Comparison of ENCODE assay signal across 15 cellular contexts in the genomic region with DNA sequence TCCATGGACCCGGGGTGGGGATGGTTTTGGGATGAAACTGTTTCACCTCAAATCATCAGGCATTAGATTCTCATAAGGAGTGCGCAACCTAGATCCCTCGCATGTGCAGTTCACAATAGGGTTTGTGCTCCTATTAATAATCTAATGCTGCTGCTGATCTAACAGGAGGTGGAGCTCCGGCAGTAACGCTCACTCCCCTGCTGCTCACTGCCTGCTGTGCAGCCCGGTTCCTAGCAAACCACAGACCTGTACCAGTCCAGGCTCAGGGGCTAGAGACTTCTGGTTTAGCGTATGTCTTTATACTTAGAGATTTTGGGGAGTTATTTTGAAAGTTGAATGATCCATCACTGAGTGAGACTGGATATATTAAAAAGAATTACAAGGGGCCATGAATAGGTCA. TPM values are rescaled to one million over a fixed set of nuclear protein-coding genes. Genes with fewer than 3 reads are reported as not detected.
A peak's percentile ranks its signal among the peaks of the same experiment; 100 is the strongest.
DNase-seq lines count a peak whose midpoint lies in the region; FAIRE-seq and TF ChIP-seq lines count a peak whose summit lies in the region.
"Had no signal": no experiment of that assay in that cellular context is flagged by ENCODE, and none has a peak within 500 bp of the region (broad histone marks: within the 10 kb centered on the region; RNA-seq: fewer than 3 reads in every experiment).

No MANE protein-coding gene starts in this region.

- no peak for TF ChIP-seq POLR2A in thyroid gland (IDR thresholded peaks at IDR 0.05)

- peaks cover 3% of the 10 kb centered on the region for H3K79me2 ChIP-seq in mesendoderm (ENCODE audit: control insufficient read depth, insufficient read depth, low read length)

- H3K4me1 ChIP-seq in mesendoderm (ENCODE audit: control insufficient read depth, low read depth, low read length) (peaks cover 10% of the 10 kb centered on the region), thyroid gland (peaks cover 5 to 7% of the 10 kb centered on the region in 2 donors)

- FAIRE-seq in RCC 7860 (lab: Jason Lieb, UNC) = no peak
- FAIRE-seq: urothelium cell line had no signal

- H3K27ac ChIP-seq in mesendoderm (ENCODE audit: low read depth, low read length) (no peak overlapping the region), thyroid gland (no peak overlapping the region)

- peaks cover 4% of the 10 kb centered on the region for H3K79me1 ChIP-seq in mesendoderm (ENCODE audit: low read length)

- DNase-seq in D341Med (ENCODE audit: low spot score) (peak; percentile 52), LHCN-M2 (ENCODE audit: low read depth) (peak; percentile 21), astrocyte of the spinal cord (ENCODE audit: low read depth, low spot score) (peak; percentile 51), mesendoderm (peak; percentile 45), GF-D8 (lab: John Stamatoyannopoulos, UW) (no peak), RCC 7860 (ENCODE audit: low spot score) (no peak), thyroid gland (no peak), MV-4-11 (lab: John Stamatoyannopoulos, UW) (no peak)
- DNase-seq: activated T-cell treated with anti-CD3 and anti-CD28 coated beads for 4 hours; amniotic stem cell; dermis blood vessel endothelial cell; Karpas-422; NCI-H2107; stimulated activated CD4-positive, alpha-beta T cell treated with anti-CD3 and anti-CD28 coated beads, Interleukin-1b, Interleukin-23, amount 100 ng/mL, for 48 hours had no signal

- H3K56ac ChIP-seq in mesendoderm (ENCODE audit: low read length) = no peak overlapping the region

- no peak overlapping the region for H3K23ac ChIP-seq in mesendoderm (ENCODE audit: low read length)

- no peak overlapping the region for H2BK120ac ChIP-seq in mesendoderm (ENCODE audit: low read depth, low read length)

- intact Hi-C loops in thyroid gland (cut with DNase I) = no loop called here

- no peak overlapping the region for H4K5ac ChIP-seq in mesendoderm (ENCODE audit: low read length)

- no peak overlapping the region for H2BK15ac ChIP-seq in mesendoderm (replicated peaks; ENCODE audit: low read depth)

- H4K8ac ChIP-seq in mesendoderm (ENCODE audit: low read depth, low read length) = no peak overlapping the region

- WGBS in mesendoderm (ENCODE audit: extremely low coverage, insufficient coverage, low lambda C conversion rate) = no CpG with 5 or more reads among the region's 7 CpGs
- WGBS in thyroid gland, 2 donors = 90 to 91% methylated on average over 7 of the region's 7 CpGs

- H3K4me3 ChIP-seq in astrocyte of the spinal cord (ENCODE audit: low read depth, low read length) (no peak overlapping the region), mesendoderm (ENCODE audit: low read length) (no peak overlapping the region), thyroid gland (replicated peaks in 1 of 3) (no peak overlapping the region)

- no peak overlapping the region for H2BK5ac ChIP-seq in mesendoderm (ENCODE audit: low read length)

- in situ Hi-C loops in astrocyte of the spinal cord (cut with HindIII; ENCODE audit: low sequenced_read_pairs) = no loop called here

- no peaks in the 10 kb centered on the region for H3K9me3 ChIP-seq in thyroid gland

- no peak overlapping the region for H2AK5ac ChIP-seq in mesendoderm (ENCODE audit: low read length)

- no peak for TF ChIP-seq CTCF in astrocyte of the spinal cord (IDR thresholded peaks at IDR 0.05; ENCODE audit: low read depth, low read length)
- TF ChIP-seq CTCF in thyroid gland (IDR thresholded peaks at IDR 0.05) = no peak

- H3K36me3 ChIP-seq in mesendoderm (ENCODE audit: control insufficient read depth, insufficient read depth, low read length) = no peaks in the 10 kb centered on the region
- no peaks in the 10 kb centered on the region for H3K36me3 ChIP-seq in thyroid gland

- no peaks in the 10 kb centered on the region for H3K27me3 ChIP-seq in mesendoderm (ENCODE audit: insufficient read depth, low read length, poor library complexity)
- no peaks in the 10 kb centered on the region for H3K27me3 ChIP-seq in thyroid gland

- H3K4me2 ChIP-seq in mesendoderm (ENCODE audit: low read length) = no peak overlapping the region

- no peak overlapping the region for H3K9ac ChIP-seq in mesendoderm (ENCODE audit: low read length)

- no peak overlapping the region for H3K18ac ChIP-seq in mesendoderm (ENCODE audit: low read length)

- H3K4ac ChIP-seq in mesendoderm (ENCODE audit: low read depth, low read length) = no peak overlapping the region

RNA-seq across cellular contexts. Expression of gene RICTOR, which starts 50.2 kb away (rescaled TPM):
- total RNA-seq in LHCN-M2 (2014; rRNA removed) = 11.7 and 17.3 TPM in 2 replicates
- 1.2 TPM for polyA plus RNA-seq in LHCN-M2 (2012)
- 5.5 TPM for polyA plus RNA-seq in mesendoderm (2013, experiment 1 of 2)
- 5.4 TPM for polyA plus RNA-seq in mesendoderm (2013, experiment 2 of 2)
- 10 to 100 TPM; 47.8 to 87.5 (median 51.2) TPM for total RNA-seq in thyroid gland

Comparison
In these comparisons a context has a peak if more than half of its experiments do, and no peak if none do; other contexts are left out.
1. DNase-seq: peak in D341Med (single experiment), LHCN-M2 (single experiment), astrocyte of the spinal cord (single experiment) and mesendoderm (single experiment); none in GF-D8 (single experiment), RCC 7860 (single experiment), thyroid gland (0 of 2) and MV-4-11 (single experiment).